In the genomic region with DNA sequence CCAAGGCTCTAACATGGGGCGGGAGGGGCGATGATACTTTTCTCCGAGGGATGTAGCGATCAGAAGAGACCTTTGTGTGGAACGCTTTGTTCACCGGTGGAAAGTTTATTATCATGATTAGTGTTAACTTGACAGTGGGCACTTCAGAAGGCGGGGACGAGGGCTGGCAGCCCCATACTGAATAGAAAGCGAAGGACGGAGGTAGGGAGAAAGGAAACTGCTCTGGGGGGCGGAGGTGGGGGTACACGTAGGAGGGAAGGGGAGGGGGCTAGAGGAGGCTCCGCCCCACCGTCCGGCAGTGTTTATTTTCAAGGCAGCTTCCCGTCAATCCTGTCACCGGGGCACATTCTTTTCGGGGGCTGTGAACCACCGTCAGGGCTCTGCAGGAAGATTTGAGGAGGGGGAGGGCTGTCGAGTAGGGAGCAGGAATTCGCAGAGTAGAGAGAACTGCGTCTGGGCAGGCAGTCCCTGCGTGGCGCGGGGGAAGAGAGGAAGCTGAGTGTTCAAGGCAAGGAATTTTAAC, we compare ENCODE assay signal across 13 cellular contexts. TPM values are rescaled to one million over a fixed set of nuclear protein-coding genes. Genes with fewer than 3 reads are reported as not detected.
DNase-seq lines count a peak whose midpoint lies in the region; ATAC-seq and TF ChIP-seq lines count a peak whose summit lies in the region.
"Had no signal": no experiment of that assay in that cellular context is flagged by ENCODE, and none has a peak within 500 bp of the region (broad histone marks: within the 10 kb centered on the region; RNA-seq: fewer than 3 reads in every experiment).

No MANE protein-coding gene starts in this region.

- H3K4me1 ChIP-seq in CD8-positive, alpha-beta T cell (ENCODE audit: insufficient read depth, low read length), result no peaks in the 10 kb centered on the region
- peaks cover 69% of the 10 kb centered on the region for H3K4me1 ChIP-seq in HUES6 (ENCODE audit: control insufficient read depth, insufficient read depth, low read length)

- no peak overlapping the region for H3K4me3 ChIP-seq in CD8-positive, alpha-beta T cell (ENCODE audit: low read depth, low read length)
- H3K4me3 ChIP-seq in HUES6 (ENCODE audit: low read depth, low read length), result peak overlapping the region; percentile 75

- DNase-seq in CD8-positive, alpha-beta T cell, result no peak
- DNase-seq in ecto neural progenitor cell (ENCODE audit: low spot score), result peak; percentile 63
- no peak for DNase-seq in naive thymus-derived CD8-positive, alpha-beta T cell
- DNase-seq in SIG-M5 (lab: John Stamatoyannopoulos, UW), result no peak
- DNase-seq in NOMO-1 treated with dmso at 0.1 percent for 144 hours (lab: John Stamatoyannopoulos, UW; ENCODE audit: unreplicated experiment), result no peak
- DNase-seq in SW480 (ENCODE audit: low spot score), result no peak
- DNase-seq: NCI-H446; nucleus accumbens; stimulated activated CD4-positive, alpha-beta T cell treated with anti-CD3 and anti-CD28 coated beads, Interleukin-4, amount 100 ng/mL, for 24 hours had no signal

- CTCF ChIA-PET in CD8-positive, alpha-beta T cell (lab: Charles Lee), result no interaction called here

- no peak for ATAC-seq in CD8-positive, alpha-beta T cell
- ATAC-seq in naive thymus-derived CD8-positive, alpha-beta T cell, result no peak
- ATAC-seq in HG03025 (IDR thresholded peaks at IDR 0.05; ENCODE audit: low FRiP score, unreplicated experiment), result no peak

- POLR2A ChIA-PET in CD8-positive, alpha-beta T cell (lab: Charles Lee), result no interaction called here
- POLR2A ChIA-PET in naive thymus-derived CD8-positive, alpha-beta T cell (lab: Charles Lee), result no interaction called here

- H3K36me3 ChIP-seq in CD8-positive, alpha-beta T cell (ENCODE audit: insufficient read depth, low read length), result no peaks in the 10 kb centered on the region
- H3K36me3 ChIP-seq in HUES6 (ENCODE audit: control insufficient read depth, insufficient read depth, low read length), result no peaks in the 10 kb centered on the region

- H3K9ac ChIP-seq in HUES6 (ENCODE audit: low read length), result peak overlapping the region; percentile 64

- no peaks in the 10 kb centered on the region for H3K9me3 Mint-ChIP-seq in CD8-positive, alpha-beta T cell
- H3K9me3 Mint-ChIP-seq in naive thymus-derived CD8-positive, alpha-beta T cell, result peaks cover 0 to 1% (median 0%) of the 10 kb centered on the region in 9 donors

- H3K27ac ChIP-seq in CD8-positive, alpha-beta T cell (ENCODE audit: low read depth, low read length), result no peak overlapping the region
- H3K27ac ChIP-seq in HUES6 (ENCODE audit: low read depth, low read length), result no peak overlapping the region

- no peaks in the 10 kb centered on the region for H3K9me3 ChIP-seq in CD8-positive, alpha-beta T cell (ENCODE audit: low read length)
- H3K9me3 ChIP-seq in HUES6 (ENCODE audit: control insufficient read depth, insufficient read depth, low read depth, low read length), result no peaks in the 10 kb centered on the region

- intact Hi-C loops in CD8-positive, alpha-beta T cell (cut with DNase I, micrococcal nuclease), result no loop called here

- H3K27me3 Mint-ChIP-seq in CD8-positive, alpha-beta T cell (ENCODE audit: low read depth), result peaks cover 66% of the 10 kb centered on the region
- peaks cover 48 to 91% (median 73%) of the 10 kb centered on the region in 5 donors for H3K27me3 Mint-ChIP-seq in naive thymus-derived CD8-positive, alpha-beta T cell

- peak overlapping the region; percentile 75 for H3K4me3 Mint-ChIP-seq in CD8-positive, alpha-beta T cell
- H3K4me3 Mint-ChIP-seq in naive thymus-derived CD8-positive, alpha-beta T cell, result peak overlapping the region; percentile 34 to 84 (median 72)

- H3K27me3 ChIP-seq in CD8-positive, alpha-beta T cell (ENCODE audit: insufficient read depth, low read length), result peaks cover 25% of the 10 kb centered on the region
- H3K27me3 ChIP-seq in HUES6 (ENCODE audit: control insufficient read depth, insufficient read depth, low read length), result peaks cover 100% of the 10 kb centered on the region

- no peak for TF ChIP-seq CTCF in CD8-positive, alpha-beta T cell (IDR thresholded peaks at IDR 0.05)

- H3K27ac Mint-ChIP-seq in CD8-positive, alpha-beta T cell, result no peak overlapping the region
- H3K27ac Mint-ChIP-seq in naive thymus-derived CD8-positive, alpha-beta T cell, result no peak overlapping the region

- peaks cover 12% of the 10 kb centered on the region for H3K4me1 Mint-ChIP-seq in CD8-positive, alpha-beta T cell (ENCODE audit: low read depth)
- H3K4me1 Mint-ChIP-seq in naive thymus-derived CD8-positive, alpha-beta T cell, result peaks cover 8 to 24% (median 13%) of the 10 kb centered on the region in 4 donors

- no peaks in the 10 kb centered on the region for H3K36me3 Mint-ChIP-seq in CD8-positive, alpha-beta T cell
- no peaks in the 10 kb centered on the region for H3K36me3 Mint-ChIP-seq in naive thymus-derived CD8-positive, alpha-beta T cell

RNA-seq across cellular contexts. Expression of a gene that starts 9.4 kb away (rescaled TPM):
- not detected for total RNA-seq in CD8-positive, alpha-beta T cell
- total RNA-seq in naive thymus-derived CD8-positive, alpha-beta T cell, result not detected
- polyA plus RNA-seq in naive thymus-derived CD8-positive, alpha-beta T cell, result not detected
- total RNA-seq: activated CD8-positive, alpha-beta memory T cell treated with anti-CD3 and anti-CD28 coated beads for 36 hours; ureter had no signal
